2 cellular contexts compared by ENCODE assay signal in genomic region chrX:37975421-37975820, GRCh38.
A peak's percentile ranks its signal among the peaks of the same experiment; 100 is the strongest.
TF ChIP-seq lines count a peak whose summit lies in the region.

No MANE protein-coding gene starts in this region.

TF ChIP-seq in HEK293, 187 proteins besides CTCF, POLR2A, EP300 and RAD21 (continued from another document):
- peak; percentile 49; the same call in 1 of the 2 replicates for TF ChIP-seq TRIM28 (IDR thresholded peaks at IDR 0.05; ENCODE audit: borderline replicate concordance, low read length)

TF ChIP-seq in HepG2, 621 proteins besides CTCF, POLR2A, EP300 and RAD21 (continued from another document):
- TF ChIP-seq ZFP1 (CRISPR knock-in tag; IDR thresholded peaks at IDR 0.05) = no peak
- TF ChIP-seq HNF4A (CRISPR knock-in tag; IDR thresholded peaks at IDR 0.05) = 0 out of 2 replicates have a peak, but pooled peaks have one; percentile 21
- 0 out of 2 replicates have a peak, but pooled peaks have one; percentile 15 for TF ChIP-seq HOMEZ (CRISPR knock-in tag; IDR thresholded peaks at IDR 0.05; ENCODE audit: low read depth)
- no peak for TF ChIP-seq ADNP (CRISPR knock-in tag; IDR thresholded peaks at IDR 0.05)
- TF ChIP-seq THAP9 (CRISPR knock-in tag; IDR thresholded peaks at IDR 0.05; ENCODE audit: borderline replicate concordance) = no peak
- no peak for TF ChIP-seq AGO2 (optimal IDR thresholded peaks at IDR 0.05; ENCODE audit: low read depth, low read length)
- TF ChIP-seq GLI4 (CRISPR knock-in tag; IDR thresholded peaks at IDR 0.05; ENCODE audit: borderline replicate concordance) = no peak
- peak in 1 of 2 experiments; percentile 40; a peak in 1 of 4 replicates for TF ChIP-seq NR2F1 (CRISPR knock-in tag; IDR thresholded peaks at IDR 0.05)
- TF ChIP-seq MTA3 (CRISPR knock-in tag; IDR thresholded peaks at IDR 0.05) = no peak
- 0 out of 2 replicates have a peak, but pooled peaks have one; percentile 53 for TF ChIP-seq ZNF644 (CRISPR knock-in tag; IDR thresholded peaks at IDR 0.05; ENCODE audit: low read depth)
- TF ChIP-seq POLR2AphosphoS5 (IDR thresholded peaks at IDR 0.05; ENCODE audit: low read depth, low read length) = no peak
- no peak for TF ChIP-seq ZNF879 (CRISPR knock-in tag; IDR thresholded peaks at IDR 0.05)
- TF ChIP-seq CREM (IDR thresholded peaks at IDR 0.05) = no peak
- no peak for TF ChIP-seq CREM (CRISPR knock-in tag; IDR thresholded peaks at IDR 0.05)
- TF ChIP-seq FOXP1 (IDR thresholded peaks at IDR 0.05) = no peak
- TF ChIP-seq FOXP1 (CRISPR knock-in tag; IDR thresholded peaks at IDR 0.05) = peak; percentile 6; the same call in 1 of the 2 replicates
- no peak for TF ChIP-seq ZNF639 (CRISPR knock-in tag; conservative IDR thresholded peaks at IDR 0.05)
- no peak for TF ChIP-seq MTF2 (CRISPR knock-in tag; IDR thresholded peaks at IDR 0.05; ENCODE audit: borderline replicate concordance)
- no peak for TF ChIP-seq CREBL2 (CRISPR knock-in tag; IDR thresholded peaks at IDR 0.05; ENCODE audit: borderline replicate concordance)
- TF ChIP-seq ZSCAN9 (CRISPR knock-in tag; IDR thresholded peaks at IDR 0.05; ENCODE audit: borderline replicate concordance) = no peak
- TF ChIP-seq CBX5 (CRISPR knock-in tag; IDR thresholded peaks at IDR 0.05; ENCODE audit: borderline replicate concordance) = no peak
- TF ChIP-seq STAT5B (CRISPR knock-in tag; IDR thresholded peaks at IDR 0.05) = no peak
- no peak for TF ChIP-seq PHF21A (CRISPR knock-in tag; IDR thresholded peaks at IDR 0.05)
- TF ChIP-seq STAG1 (CRISPR knock-in tag; IDR thresholded peaks at IDR 0.05) = no peak
- TF ChIP-seq PHF5A (CRISPR knock-in tag; IDR thresholded peaks at IDR 0.05; ENCODE audit: low read depth, unreplicated experiment) = no peak
- TF ChIP-seq ZNF567 (CRISPR knock-in tag; IDR thresholded peaks at IDR 0.05; ENCODE audit: borderline replicate concordance) = no peak
- no peak for TF ChIP-seq SALL1 (CRISPR knock-in tag; IDR thresholded peaks at IDR 0.05)
- no peak for TF ChIP-seq CENPT (CRISPR knock-in tag; IDR thresholded peaks at IDR 0.05; ENCODE audit: low read depth)
- no peak for TF ChIP-seq MAX (IDR thresholded peaks at IDR 0.05)
- TF ChIP-seq KLF16 (CRISPR knock-in tag; IDR thresholded peaks at IDR 0.05) = no peak
- TF ChIP-seq SP5 (CRISPR knock-in tag; IDR thresholded peaks at IDR 0.05; ENCODE audit: borderline replicate concordance, low read depth) = peak; percentile 39; the same call in 1 of the 2 replicates
- TF ChIP-seq EHMT2 (IDR thresholded peaks at IDR 0.05; ENCODE audit: borderline replicate concordance, low read depth, low read length) = peak; percentile 51; the same call in 1 of the 2 replicates
- no peak for TF ChIP-seq HNRNPLL (IDR thresholded peaks at IDR 0.05; ENCODE audit: low read depth, low read length, poor library complexity, severe bottlenecking)
- TF ChIP-seq ZNF44 (CRISPR knock-in tag; IDR thresholded peaks at IDR 0.05) = no peak
- TF ChIP-seq ZNF589 (CRISPR knock-in tag; conservative IDR thresholded peaks at IDR 0.05) = no peak
- no peak for TF ChIP-seq CAMTA2 (CRISPR knock-in tag; IDR thresholded peaks at IDR 0.05; ENCODE audit: borderline replicate concordance)
